In genomic region chr7:115676080-115676479, GRCh38 we compare ENCODE assay signal across 9 cellular contexts.
A peak's percentile ranks its signal among the peaks of the same experiment; 100 is the strongest.
DNase-seq lines count a peak whose midpoint lies in the region; ATAC-seq and TF ChIP-seq lines count a peak whose summit lies in the region.
"Had no signal": no experiment of that assay in that cellular context is flagged by ENCODE, and none has a peak within 500 bp of the region (broad histone marks: within the 10 kb centered on the region; RNA-seq: fewer than 3 reads in every experiment).

No MANE protein-coding gene starts in this region.

- no peaks in the 10 kb centered on the region for H3K9me3 Mint-ChIP-seq in nephron

- H3K4me3 Mint-ChIP-seq in nephron = no peak overlapping the region

- no peak for TF ChIP-seq CTCF in NB4 (IDR thresholded peaks at IDR 0.05; ENCODE audit: low read depth, low read length)
- peak; percentile 22 to 34 (median 33) for TF ChIP-seq CTCF in nephron (IDR thresholded peaks at IDR 0.05; ENCODE audit: unreplicated experiment in 3 of 3)

- DNase-seq in Caki2 (ENCODE audit: low read depth) (peak; percentile 79), NB4 (ENCODE audit: low read depth) (peak; percentile 20), cerebellar cortex (ENCODE audit: low spot score) (peak; percentile 9), T-helper 1 cell (no peak), cardiac septum (ENCODE audit: low spot score) (no peak)

- H3K27ac Mint-ChIP-seq in nephron = peak overlapping the region in 1 of 3 experiments; percentile 8

- in situ Hi-C loops in Caki2 (cut with HindIII; ENCODE audit: low pct_unique_long_range_greater_than_20kb, low sequenced_read_pairs) = no loop called here

- H3K36me3 Mint-ChIP-seq in nephron (ENCODE audit: low read depth) = no peaks in the 10 kb centered on the region

- intact Hi-C loops in cardiac septum (cut with DNase I) = no loop called here

- H3K4me1 Mint-ChIP-seq in nephron = peaks cover 11% of the 10 kb centered on the region

- H3K4me3 ChIP-seq in NB4 (ENCODE audit: low read depth, low read length) = no peak overlapping the region
- H3K4me3 ChIP-seq: uterus had no signal

- ATAC-seq in GM21619 (IDR thresholded peaks at IDR 0.05; ENCODE audit: unreplicated experiment) = no peak
- no peak for ATAC-seq in HG03571 (IDR thresholded peaks at IDR 0.05; ENCODE audit: unreplicated experiment)

- no peak for TF ChIP-seq POLR2A in NB4 (IDR thresholded peaks at IDR 0.05; ENCODE audit: extremely low read depth, insufficient read length)

- no peaks in the 10 kb centered on the region for H3K27me3 Mint-ChIP-seq in nephron (ENCODE audit: low read depth)

Comparison
In these comparisons a context has a peak if more than half of its experiments do, and no peak if none do; other contexts are left out.
1. DNase-seq: peak in Caki2 (single experiment), NB4 (single experiment) and cerebellar cortex (single experiment); none in T-helper 1 cell (0 of 5) and cardiac septum (single experiment).